16 cellular contexts compared by ENCODE assay signal in genomic region chr2:37666772-37667171, GRCh38. TPM values are rescaled to one million over a fixed set of nuclear protein-coding genes. Genes with fewer than 3 reads are reported as not detected.
A peak's percentile ranks its signal among the peaks of the same experiment; 100 is the strongest.
DNase-seq lines count a peak whose midpoint lies in the region; ATAC-seq and TF ChIP-seq lines count a peak whose summit lies in the region.
"Had no signal": no experiment of that assay in that cellular context is flagged by ENCODE, and none has a peak within 500 bp of the region (broad histone marks: within the 10 kb centered on the region; RNA-seq: fewer than 3 reads in every experiment).

No MANE protein-coding gene starts in this region.

- no peak for ATAC-seq in CD4-positive, CD25-positive, alpha-beta regulatory T cell (ENCODE audit: low read depth in 2 of 2)
- ATAC-seq: activated T-cell treated with anti-CD3 and anti-CD28 coated beads, Interleukin-2, amount 50 U/mL, for 72 hours; stimulated activated naive CD8-positive, alpha-beta T cell treated with anti-CD3 and anti-CD28 coated beads, Interleukin-15, amount 100 ng/mL, for 72 hours had no signal

- no peak for DNase-seq in CD4-positive, CD25-positive, alpha-beta regulatory T cell
- DNase-seq in foreskin fibroblast = no peak
- no peak for DNase-seq in smooth muscle cell (lab: John Stamatoyannopoulos, UW; ENCODE audit: unreplicated experiment)
- no peak for DNase-seq in RKO (ENCODE audit: low spot score)
- no peak for DNase-seq in occipital lobe (lab: John Stamatoyannopoulos, UW)
- DNase-seq in A673 (ENCODE audit: low spot score) = no peak
- DNase-seq: activated T-cell treated with anti-CD3 and anti-CD28 coated beads, Interleukin-2, amount 50 U/mL, for 72 hours; effector memory CD4-positive, alpha-beta T cell; NCI-H2029 treated with DMSO at 0.1 percent for 48 hours; ovary; SJCRH30; stimulated activated CD4-positive, alpha-beta T cell treated with anti-CD3 and anti-CD28 coated beads, Interleukin-2, amount 100 ng/mL, for 48 hours; stimulated activated naive CD8-positive, alpha-beta T cell treated with anti-CD3 and anti-CD28 coated beads, Interleukin-15, amount 100 ng/mL, for 72 hours had no signal

- peaks cover 16% of the 10 kb centered on the region for H3K36me3 ChIP-seq in CD4-positive, CD25-positive, alpha-beta regulatory T cell (ENCODE audit: control insufficient read depth, insufficient read depth, low read length)
- H3K36me3 ChIP-seq in Loucy (ENCODE audit: insufficient read depth, low read length) (no peaks in the 10 kb centered on the region), smooth muscle cell (ENCODE audit: low read depth) (no peaks in the 10 kb centered on the region), A673 (ENCODE audit: insufficient read depth, low read length, poor library complexity, severe bottlenecking) (no peaks in the 10 kb centered on the region)
- H3K36me3 ChIP-seq: ovary had no signal

- H3K27ac ChIP-seq in CD4-positive, CD25-positive, alpha-beta regulatory T cell (ENCODE audit: insufficient read depth, low read length, poor library complexity, severe bottlenecking) = peak overlapping the region; percentile 14
- H3K27ac ChIP-seq in smooth muscle cell (ENCODE audit: low read depth) (no peak overlapping the region), A673 (ENCODE audit: low read depth, low read length, poor library complexity, severe bottlenecking) (no peak overlapping the region)
- H3K27ac ChIP-seq: KMS-11, ovary, SJCRH30, VCaP had no signal

- TF ChIP-seq CTCF in Loucy (conservative IDR thresholded peaks at IDR 0.05; ENCODE audit: low read length) = no peak
- no peak for TF ChIP-seq CTCF in foreskin fibroblast (IDR thresholded peaks at IDR 0.05; ENCODE audit: low read depth, low read length)
- TF ChIP-seq CTCF in smooth muscle cell (IDR thresholded peaks at IDR 0.05; ENCODE audit: borderline replicate concordance, insufficient read depth, poor library complexity, severe bottlenecking) = no peak
- no peak for TF ChIP-seq CTCF in A673 (conservative IDR thresholded peaks at IDR 0.05; ENCODE audit: low read depth, low read length)

- H3K4me1 ChIP-seq in CD4-positive, CD25-positive, alpha-beta regulatory T cell (ENCODE audit: control insufficient read depth, insufficient read depth, low read length, poor library complexity, severe bottlenecking) = peaks cover 57% of the 10 kb centered on the region
- peaks cover 61% of the 10 kb centered on the region for H3K4me1 ChIP-seq in Loucy (ENCODE audit: insufficient read depth, low read length, poor library complexity, severe bottlenecking)
- H3K4me1 ChIP-seq in smooth muscle cell (ENCODE audit: low read depth) = peaks cover 22% of the 10 kb centered on the region
- H3K4me1 ChIP-seq in A673 (ENCODE audit: insufficient read depth, low read length, poor library complexity, severe bottlenecking) = peaks cover 9% of the 10 kb centered on the region

- peaks cover 72% of the 10 kb centered on the region for H4K20me1 ChIP-seq in Loucy (ENCODE audit: insufficient read depth, low read length, poor library complexity, severe bottlenecking)
- H4K20me1 ChIP-seq in smooth muscle cell (ENCODE audit: low read depth) = peaks cover 94% of the 10 kb centered on the region

- CTCF ChIA-PET in A673 (lab: Charles Lee) = no interaction called here

- no peak overlapping the region for H2AFZ ChIP-seq in Loucy (ENCODE audit: low read length)
- H2AFZ ChIP-seq in smooth muscle cell (ENCODE audit: low read depth) = no peak overlapping the region

- peak overlapping the region; percentile 14 for H3K4me3 ChIP-seq in CD4-positive, CD25-positive, alpha-beta regulatory T cell (ENCODE audit: low read depth, low read length)
- peak overlapping the region; percentile 96 for H3K4me3 ChIP-seq in Loucy (ENCODE audit: low read length, poor library complexity, severe bottlenecking)
- peak overlapping the region; percentile 76 to 90 for H3K4me3 ChIP-seq in foreskin fibroblast (ENCODE audit: low read depth in 1 of 2, low read length in 2 of 2)
- no peak overlapping the region for H3K4me3 ChIP-seq in smooth muscle cell
- no peak overlapping the region for H3K4me3 ChIP-seq in A673 (ENCODE audit: low read depth, low read length, poor library complexity, severe bottlenecking)
- H3K4me3 ChIP-seq: SJCRH30 had no signal

- POLR2A ChIA-PET in A673 (lab: Charles Lee; ENCODE audit: low non-redundant PET) = no interaction called here

- H3K9me3 ChIP-seq in CD4-positive, CD25-positive, alpha-beta regulatory T cell (ENCODE audit: control insufficient read depth in 2 of 2, low read length in 2 of 2) = no peaks in the 10 kb centered on the region
- H3K9me3 ChIP-seq in Loucy (ENCODE audit: insufficient read depth, low read depth, low read length) = no peaks in the 10 kb centered on the region
- no peaks in the 10 kb centered on the region for H3K9me3 ChIP-seq in smooth muscle cell (replicated peaks; ENCODE audit: low read depth)
- no peaks in the 10 kb centered on the region for H3K9me3 ChIP-seq in A673 (ENCODE audit: low read depth, low read length, poor library complexity, severe bottlenecking)
- H3K9me3 ChIP-seq: ovary, SJCRH30 had no signal

- no peaks in the 10 kb centered on the region for H3F3A ChIP-seq in Loucy (ENCODE audit: low read depth)
- no peaks in the 10 kb centered on the region for H3F3A ChIP-seq in smooth muscle cell (ENCODE audit: low read depth)

- H3K4me3 Mint-ChIP-seq in CD4-positive, CD25-positive, alpha-beta regulatory T cell = peak overlapping the region; percentile 17 to 88 (median 38)
- H3K4me3 Mint-ChIP-seq: stimulated activated naive CD8-positive, alpha-beta T cell treated with anti-CD3 and anti-CD28 coated beads, Interleukin-15, amount 100 ng/mL, for 72 hours had no signal

- peak overlapping the region in 2 of 3 donors; percentile 79 to 89 for H3K27ac Mint-ChIP-seq in CD4-positive, CD25-positive, alpha-beta regulatory T cell

- 76% methylated on average over 2 of the region's 2 CpGs for WGBS in smooth muscle cell (ENCODE audit: low lambda C conversion rate)

- no peaks in the 10 kb centered on the region for H3K9me3 Mint-ChIP-seq in CD4-positive, CD25-positive, alpha-beta regulatory T cell
- H3K9me3 Mint-ChIP-seq: activated T-cell treated with anti-CD3 and anti-CD28 coated beads, Interleukin-2, amount 50 U/mL, for 72 hours; stimulated activated naive CD8-positive, alpha-beta T cell treated with anti-CD3 and anti-CD28 coated beads, Interleukin-15, amount 100 ng/mL, for 72 hours had no signal

- no peaks in the 10 kb centered on the region for H3K27me3 Mint-ChIP-seq in CD4-positive, CD25-positive, alpha-beta regulatory T cell
- H3K27me3 Mint-ChIP-seq: stimulated activated naive CD8-positive, alpha-beta T cell treated with anti-CD3 and anti-CD28 coated beads, Interleukin-15, amount 100 ng/mL, for 72 hours had no signal

- H3K9ac ChIP-seq in Loucy (ENCODE audit: low read depth, low read length, poor library complexity, severe bottlenecking) (no peak overlapping the region), smooth muscle cell (ENCODE audit: low read depth) (no peak overlapping the region)
- H3K9ac ChIP-seq: KMS-11 had no signal

- H3K36me3 Mint-ChIP-seq in CD4-positive, CD25-positive, alpha-beta regulatory T cell = peaks cover 22% of the 10 kb centered on the region

- no peaks in the 10 kb centered on the region for H3K27me3 ChIP-seq in CD4-positive, CD25-positive, alpha-beta regulatory T cell (ENCODE audit: control insufficient read depth, insufficient read depth, low read length)
- H3K27me3 ChIP-seq in Loucy (ENCODE audit: insufficient read depth, low read length, poor library complexity, severe bottlenecking) = no peaks in the 10 kb centered on the region
- H3K27me3 ChIP-seq in smooth muscle cell (ENCODE audit: low read depth) = no peaks in the 10 kb centered on the region
- no peaks in the 10 kb centered on the region for H3K27me3 ChIP-seq in A673 (replicated peaks; ENCODE audit: insufficient read depth, low read depth, low read length, poor library complexity)
- H3K27me3 ChIP-seq: ovary, SJCRH30 had no signal

- H3K79me2 ChIP-seq in Loucy (ENCODE audit: insufficient read depth, low read length) (peaks cover 94% of the 10 kb centered on the region), smooth muscle cell (ENCODE audit: low read depth) (peaks cover 91% of the 10 kb centered on the region)

- intact Hi-C loops in A673 (cut with micrococcal nuclease; ENCODE audit: unreplicated experiment) = no loop called here

- H3K4me2 ChIP-seq in Loucy (ENCODE audit: low read depth, low read length, poor library complexity, severe bottlenecking) = peak overlapping the region; percentile 95
- H3K4me2 ChIP-seq in smooth muscle cell = peak overlapping the region; percentile 66
- H3K4me2 ChIP-seq: KMS-11 had no signal

- peaks cover 47 to 90% (median 70%) of the 10 kb centered on the region in 4 donors for H3K4me1 Mint-ChIP-seq in CD4-positive, CD25-positive, alpha-beta regulatory T cell

- BruUV-seq in A673 (replicated peaks; lab: Mats Ljungman, UMichigan) = no TSS peak

- H3K9me2 ChIP-seq in Loucy (replicated peaks; ENCODE audit: low read depth, low read length) = no peaks in the 10 kb centered on the region

RNA-seq across cellular contexts. Expression of gene CDC42EP3, which starts 4.7 kb away (rescaled TPM):
- total RNA-seq in CD4-positive, CD25-positive, alpha-beta regulatory T cell = 36.4 TPM
- polyA plus RNA-seq in CD4-positive, CD25-positive, alpha-beta regulatory T cell = 10 to 100 TPM; 57.9 to 81.4 (median 68.5) TPM
- 45.0 and 51.1 TPM in 2 replicates for total RNA-seq in smooth muscle cell
- polyA plus RNA-seq in smooth muscle cell = 40.0 and 71.3 TPM in 2 replicates
- 25.3 TPM for total RNA-seq in occipital lobe
- total RNA-seq in A673 (2021) = 12.2 TPM in 2 replicates

Comparison
In these comparisons a context has a peak if more than half of its experiments do, and no peak if none do; other contexts are left out.
1. H3K4me3 ChIP-seq: peak in CD4-positive, CD25-positive, alpha-beta regulatory T cell (single experiment), Loucy (single experiment) and foreskin fibroblast (2 of 2); none in smooth muscle cell (single experiment) and A673 (single experiment).